In the genomic region with DNA sequence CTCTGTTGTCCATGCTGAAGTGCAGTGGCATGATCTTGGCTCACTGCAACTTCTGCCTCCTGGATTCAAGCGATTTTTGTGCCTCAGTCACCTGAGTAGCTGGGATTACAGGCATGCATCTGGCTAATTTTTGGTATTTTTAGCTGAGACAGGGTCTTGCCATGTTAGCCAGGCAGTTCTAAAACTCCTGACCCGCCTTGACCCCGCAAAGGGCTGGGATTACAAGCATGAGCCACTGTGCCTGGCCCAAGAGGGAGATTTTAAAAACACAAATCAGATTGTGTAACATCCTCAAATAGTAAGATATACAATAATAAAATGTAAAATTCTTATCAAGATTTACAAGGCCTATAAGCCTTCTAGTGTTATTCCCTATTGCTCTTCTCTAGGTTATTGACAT, we compare ENCODE assay signal across 22 cellular contexts.
DNase-seq lines count a peak whose midpoint lies in the region; ATAC-seq and TF ChIP-seq lines count a peak whose summit lies in the region.
"Had no signal": no experiment of that assay in that cellular context is flagged by ENCODE, and none has a peak within 500 bp of the region (broad histone marks: within the 10 kb centered on the region; RNA-seq: fewer than 3 reads in every experiment).

No MANE protein-coding gene starts in this region.

- no peaks in the 10 kb centered on the region for H3K9me3 Mint-ChIP-seq in activated CD8-positive, alpha-beta T cell treated with anti-CD3 and anti-CD28 coated beads, Interleukin-2, amount 10 ng/mL, durations not matched to agents 7 days and 5 days (ENCODE audit: insufficient read depth)
- H3K9me3 Mint-ChIP-seq in activated CD4-positive, alpha-beta T cell treated with anti-CD3 and anti-CD28 coated beads, Interleukin-2, amount 10 ng/mL, durations not matched to agents 7 days and 5 days, result no peaks in the 10 kb centered on the region

- H3K36me3 Mint-ChIP-seq in activated CD8-positive, alpha-beta T cell treated with anti-CD3 and anti-CD28 coated beads, Interleukin-2, amount 10 ng/mL, durations not matched to agents 7 days and 5 days (ENCODE audit: low read depth), result no peaks in the 10 kb centered on the region
- H3K36me3 Mint-ChIP-seq in activated CD4-positive, alpha-beta T cell treated with anti-CD3 and anti-CD28 coated beads, Interleukin-2, amount 10 ng/mL, durations not matched to agents 7 days and 5 days (ENCODE audit: low read depth), result no peaks in the 10 kb centered on the region
- H3K36me3 Mint-ChIP-seq: CD4-positive, CD25-positive, alpha-beta regulatory T cell had no signal

- H3K4me1 ChIP-seq in mesenchymal stem cell (ENCODE audit: control insufficient read depth, insufficient read depth, low read depth, low read length), result no peaks in the 10 kb centered on the region

- H3K27me3 Mint-ChIP-seq in activated CD8-positive, alpha-beta T cell treated with anti-CD3 and anti-CD28 coated beads, Interleukin-2, amount 10 ng/mL, durations not matched to agents 7 days and 5 days (ENCODE audit: low read depth), result no peaks in the 10 kb centered on the region
- H3K27me3 Mint-ChIP-seq in activated CD4-positive, alpha-beta T cell treated with anti-CD3 and anti-CD28 coated beads, Interleukin-2, amount 10 ng/mL, durations not matched to agents 7 days and 5 days, result no peaks in the 10 kb centered on the region

- H3K4ac ChIP-seq in mesenchymal stem cell (ENCODE audit: low read depth in 1 of 2, low read length in 2 of 2), result no peak overlapping the region

- H4K8ac ChIP-seq in mesenchymal stem cell (ENCODE audit: low read length), result no peak overlapping the region

- no peak overlapping the region for H3K23ac ChIP-seq in mesenchymal stem cell (ENCODE audit: low read length in 2 of 2)

- H4K91ac ChIP-seq in mesenchymal stem cell (ENCODE audit: low read length), result no peak overlapping the region

- DNase-seq in LNCaP clone FGC (ENCODE audit: low read depth) (peak; percentile 18), mesenchymal stem cell (no peak), HUDEP-2 (lab: John Stamatoyannopoulos, UW; ENCODE audit: unreplicated experiment in 76 of 76) (no peak), kidney tubule cell (ENCODE audit: low spot score) (no peak)
- DNase-seq in activated CD8-positive, alpha-beta T cell treated with anti-CD3 and anti-CD28 coated beads, Interleukin-2, amount 10 ng/mL, durations not matched to agents 7 days and 5 days, result no peak
- no peak for DNase-seq in activated CD4-positive, alpha-beta T cell treated with anti-CD3 and anti-CD28 coated beads, Interleukin-2, amount 10 ng/mL, durations not matched to agents 7 days and 5 days
- DNase-seq: CD4-positive, CD25-positive, alpha-beta regulatory T cell; COR-L47; DMS 273 treated with DMSO at 0.1 percent for 48 hours; DMS79 treated with DMSO at 0.1 percent for 48 hours; H7; MM.1S; NCI-H1048; NCI-H1417 treated with DMSO at 0.1 percent for 48 hours; NCI-H187 treated with DMSO at 0.1 percent for 48 hours; NCI-H2107; NCI-H69; SIG-M5 had no signal

- no peak overlapping the region for H3K18ac ChIP-seq in mesenchymal stem cell (ENCODE audit: low read depth in 1 of 2, low read length in 2 of 2)

- H3K4me2 ChIP-seq in mesenchymal stem cell (ENCODE audit: low read length, poor library complexity, severe bottlenecking), result no peak overlapping the region

- no peak for TF ChIP-seq CTCF in LNCaP clone FGC (IDR thresholded peaks at IDR 0.05; ENCODE audit: control insufficient read depth, extremely low read depth, insufficient read depth)
- TF ChIP-seq CTCF in VCaP (conservative IDR thresholded peaks at IDR 0.05), result no peak

- no peak for ATAC-seq in activated CD8-positive, alpha-beta T cell treated with anti-CD3 and anti-CD28 coated beads, Interleukin-2, amount 10 ng/mL, durations not matched to agents 7 days and 5 days
- ATAC-seq: K562, Panc1 had no signal

- no peak overlapping the region for H2BK5ac ChIP-seq in mesenchymal stem cell (ENCODE audit: low read depth, low read length, poor library complexity, severe bottlenecking)

- H3K27me3 ChIP-seq in mesenchymal stem cell (ENCODE audit: control insufficient read depth in 1 of 2, insufficient read depth in 1 of 2, low read length in 2 of 2), result no peaks in the 10 kb centered on the region

- no peak overlapping the region for H2AFZ ChIP-seq in mesenchymal stem cell (ENCODE audit: low read depth, low read length)

- no peak overlapping the region for H2AK5ac ChIP-seq in mesenchymal stem cell (ENCODE audit: low read length, severe bottlenecking)

- POLR2A ChIA-PET in activated CD8-positive, alpha-beta T cell treated with anti-CD3 and anti-CD28 coated beads, Interleukin-2, amount 10 ng/mL, durations not matched to agents 7 days and 5 days (lab: Charles Lee), result no interaction called here
- POLR2A ChIA-PET in activated CD4-positive, alpha-beta T cell treated with anti-CD3 and anti-CD28 coated beads, Interleukin-2, amount 10 ng/mL, durations not matched to agents 7 days and 5 days (lab: Charles Lee), result no interaction called here

- H3K27ac Mint-ChIP-seq in activated CD8-positive, alpha-beta T cell treated with anti-CD3 and anti-CD28 coated beads, Interleukin-2, amount 10 ng/mL, durations not matched to agents 7 days and 5 days, result no peak overlapping the region
- no peak overlapping the region for H3K27ac Mint-ChIP-seq in activated CD4-positive, alpha-beta T cell treated with anti-CD3 and anti-CD28 coated beads, Interleukin-2, amount 10 ng/mL, durations not matched to agents 7 days and 5 days
- H3K27ac Mint-ChIP-seq: CD4-positive, CD25-positive, alpha-beta regulatory T cell had no signal

- no peak overlapping the region for H2BK12ac ChIP-seq in mesenchymal stem cell (ENCODE audit: low read length in 2 of 2)

- H3K36me3 ChIP-seq in mesenchymal stem cell (ENCODE audit: control insufficient read depth in 1 of 2, insufficient read depth in 2 of 2, low read depth in 1 of 2, low read length in 2 of 2), result no peaks in the 10 kb centered on the region

- no peaks in the 10 kb centered on the region for H3K79me1 ChIP-seq in mesenchymal stem cell (replicated peaks; ENCODE audit: low read length, poor library complexity, severe bottlenecking)

- no peaks in the 10 kb centered on the region for H3K9me3 ChIP-seq in mesenchymal stem cell (ENCODE audit: control insufficient read depth, low read length)

- no peak overlapping the region for H2BK120ac ChIP-seq in mesenchymal stem cell (ENCODE audit: low read depth, low read length)

- CTCF ChIA-PET in activated CD8-positive, alpha-beta T cell treated with anti-CD3 and anti-CD28 coated beads, Interleukin-2, amount 10 ng/mL, durations not matched to agents 7 days and 5 days (lab: Charles Lee), result no interaction called here
- CTCF ChIA-PET in activated CD4-positive, alpha-beta T cell treated with anti-CD3 and anti-CD28 coated beads, Interleukin-2, amount 10 ng/mL, durations not matched to agents 7 days and 5 days (lab: Charles Lee), result interaction anchor here (0.9 kb wide), 1 partner anchor 108 kb away, joined by 3 read pairs; no protein-coding TSS in a partner anchor

- no peaks in the 10 kb centered on the region for H3K4me1 Mint-ChIP-seq in activated CD8-positive, alpha-beta T cell treated with anti-CD3 and anti-CD28 coated beads, Interleukin-2, amount 10 ng/mL, durations not matched to agents 7 days and 5 days (ENCODE audit: low read depth)
- no peaks in the 10 kb centered on the region for H3K4me1 Mint-ChIP-seq in activated CD4-positive, alpha-beta T cell treated with anti-CD3 and anti-CD28 coated beads, Interleukin-2, amount 10 ng/mL, durations not matched to agents 7 days and 5 days
- H3K4me1 Mint-ChIP-seq: CD4-positive, CD25-positive, alpha-beta regulatory T cell had no signal

- H3K9ac ChIP-seq in mesenchymal stem cell (ENCODE audit: low read length), result peak overlapping the region; percentile 23

- H3K4me3 ChIP-seq in LNCaP clone FGC (ENCODE audit: low read depth, low read length), result no peak overlapping the region
- H3K4me3 ChIP-seq in mesenchymal stem cell (ENCODE audit: insufficient read depth in 1 of 2, low read depth in 1 of 2, low read length in 2 of 2), result no peak overlapping the region
- no peak overlapping the region for H3K4me3 ChIP-seq in skin epidermis
- H3K4me3 ChIP-seq: K562 had no signal

- H3K27ac ChIP-seq in VCaP, result peak overlapping the region; percentile 54
- no peak overlapping the region for H3K27ac ChIP-seq in mesenchymal stem cell (ENCODE audit: low read length, poor library complexity, severe bottlenecking)
- peak overlapping the region in 15 of 21 experiments; percentile 3 to 80 (median 36) for H3K27ac ChIP-seq in skin epidermis

- no peak overlapping the region for H2BK15ac ChIP-seq in mesenchymal stem cell (ENCODE audit: low read depth, poor library complexity, severe bottlenecking)

- H3K14ac ChIP-seq in mesenchymal stem cell (ENCODE audit: low read length in 2 of 2), result no peak overlapping the region

- 65% methylated on average over 1 of the region's 3 CpGs for WGBS in mesenchymal stem cell

- no peak overlapping the region for H3K4me3 Mint-ChIP-seq in activated CD8-positive, alpha-beta T cell treated with anti-CD3 and anti-CD28 coated beads, Interleukin-2, amount 10 ng/mL, durations not matched to agents 7 days and 5 days
- no peak overlapping the region for H3K4me3 Mint-ChIP-seq in activated CD4-positive, alpha-beta T cell treated with anti-CD3 and anti-CD28 coated beads, Interleukin-2, amount 10 ng/mL, durations not matched to agents 7 days and 5 days
- H3K4me3 Mint-ChIP-seq: CD4-positive, CD25-positive, alpha-beta regulatory T cell had no signal
